Comparison of ENCODE assay signal across 1 cellular context in genomic region chr19:50333235-50333736, GRCh38.
TF ChIP-seq lines count a peak whose summit lies in the region.

No MANE protein-coding gene starts in this region.

TF ChIP-seq in H1, 55 proteins besides CTCF, POLR2A, EP300 and RAD21 (continued from another document):
- TF ChIP-seq EGR1 (IDR thresholded peaks at IDR 0.05; ENCODE audit: borderline replicate concordance, low read depth, low read length) (peak; percentile 99), SIN3A (conservative IDR thresholded peaks at IDR 0.05 in 1 of 2, IDR thresholded peaks at IDR 0.05 in 1 of 2; ENCODE audit: low read depth in 1 of 2, low read length in 2 of 2) (no peak; a peak in 1 of 4 replicates), USF2 (IDR thresholded peaks at IDR 0.05; ENCODE audit: low read length) (no peak), HDAC2 (IDR thresholded peaks at IDR 0.05; ENCODE audit: borderline replicate concordance in 1 of 2, low read depth in 2 of 2, low read length in 2 of 2) (peak in 1 of 2 experiments; percentile 44; a peak in 1 of 4 replicates), ATF2 (IDR thresholded peaks at IDR 0.05; ENCODE audit: low read length) (peak; percentile 46; the same call in 1 of the 2 replicates), EZH2 (IDR thresholded peaks at IDR 0.05; ENCODE audit: low read depth, low read length, severe bottlenecking) (no peak), YY1 (IDR thresholded peaks at IDR 0.05; ENCODE audit: low read depth, low read length) (peak; percentile 74; the same call in 1 of the 2 replicates), TBP (IDR thresholded peaks at IDR 0.05; ENCODE audit: low read depth, low read length) (no peak), ASH2L (IDR thresholded peaks at IDR 0.05; ENCODE audit: low read length) (peak; percentile 43), GTF2F1 (IDR thresholded peaks at IDR 0.05; ENCODE audit: borderline replicate concordance, low read depth, low read length) (no peak), PHF8 (conservative IDR thresholded peaks at IDR 0.05; ENCODE audit: low read depth, low read length) (0 out of 2 replicates have a peak, but pooled peaks have one; percentile 10), BACH1 (IDR thresholded peaks at IDR 0.05; ENCODE audit: low read length) (peak; percentile 93), SAP30 (IDR thresholded peaks at IDR 0.05; ENCODE audit: insufficient read depth, insufficient replicate concordance, low read length) (no peak), SP1 (IDR thresholded peaks at IDR 0.05; ENCODE audit: low read depth, low read length) (peak; percentile 46; the same call in 1 of the 2 replicates), MAX (IDR thresholded peaks at IDR 0.05) (no peak; the same call in 1 of the 2 replicates), TEAD4 (IDR thresholded peaks at IDR 0.05; ENCODE audit: low read depth, low read length) (peak; percentile 80), CHD2 (IDR thresholded peaks at IDR 0.05; ENCODE audit: low read length) (peak; percentile 25; the same call in 1 of the 2 replicates), SIX5 (IDR thresholded peaks at IDR 0.05; ENCODE audit: low read depth, low read length) (peak; percentile 92), CEBPB (IDR thresholded peaks at IDR 0.05; ENCODE audit: low read depth, low read length) (no peak), BRCA1 (IDR thresholded peaks at IDR 0.05; ENCODE audit: low read depth, low read length) (no peak), JUND (IDR thresholded peaks at IDR 0.05; ENCODE audit: low read length) (peak; percentile 76)
